In the genomic region with DNA sequence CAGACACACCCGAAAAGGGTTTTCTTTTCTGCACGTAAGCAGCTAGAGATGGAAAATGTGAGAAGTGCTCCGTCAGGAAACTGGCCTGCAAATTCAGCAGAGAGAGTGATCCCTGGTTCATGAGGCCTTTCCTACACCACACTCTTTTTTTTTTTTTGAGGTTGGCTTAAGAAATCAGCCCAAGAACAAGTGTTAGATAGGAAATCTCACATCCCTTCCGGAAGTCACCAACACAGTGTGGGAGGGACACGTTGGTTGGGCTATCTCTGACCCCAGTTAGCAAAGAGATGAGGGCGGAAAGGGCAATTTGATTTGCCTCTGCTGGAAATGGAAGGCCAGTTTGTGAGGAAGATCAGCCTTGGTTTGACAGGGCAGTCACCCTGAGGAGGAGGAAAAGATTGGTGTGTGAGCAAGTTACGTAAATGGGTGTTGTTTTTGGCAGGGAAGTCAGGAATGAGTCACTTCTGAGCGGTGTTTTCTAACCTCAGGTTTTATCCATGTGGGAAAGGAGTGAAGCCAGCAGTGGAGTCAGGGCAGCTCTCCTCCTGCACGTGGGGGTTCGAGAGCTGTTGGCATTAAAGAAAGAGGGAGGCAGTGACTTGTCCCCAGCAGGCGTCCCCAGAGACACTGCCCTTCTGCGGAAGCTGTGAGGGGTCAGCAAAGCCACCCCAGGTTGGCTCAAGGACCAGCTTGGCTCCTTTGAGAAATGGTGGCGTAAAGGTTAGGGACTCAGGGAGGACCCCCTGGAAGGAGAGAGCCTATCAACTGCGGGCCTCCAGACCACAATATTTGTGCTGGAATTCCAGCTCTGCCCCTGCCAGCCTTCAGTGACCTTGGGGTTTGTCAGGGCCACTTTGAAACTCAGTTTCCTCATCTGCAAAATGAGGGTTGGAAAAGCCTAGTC, we compare ENCODE assay signal across 9 cellular contexts.
DNase-seq lines count a peak whose midpoint lies in the region; ATAC-seq, FAIRE-seq and TF ChIP-seq lines count a peak whose summit lies in the region.
"Had no signal": no experiment of that assay in that cellular context is flagged by ENCODE, and none has a peak within 500 bp of the region (broad histone marks: within the 10 kb centered on the region; RNA-seq: fewer than 3 reads in every experiment).

No MANE protein-coding gene starts in this region.

- TF ChIP-seq EP300 in HepG2 (IDR thresholded peaks at IDR 0.05; ENCODE audit: low read depth in 2 of 2, low read length in 2 of 2) (no peak), HepG2 (CRISPR knock-in tag; IDR thresholded peaks at IDR 0.05; ENCODE audit: borderline replicate concordance) (no peak)

- H3K4me3 ChIP-seq in HepG2 (replicated peaks in 1 of 3; ENCODE audit: insufficient read depth in 1 of 3, low read depth in 2 of 3, low read length in 3 of 3): no peak overlapping the region

- no peak for ATAC-seq in HepG2

- H3K4me2 ChIP-seq in HepG2 (ENCODE audit: low read depth, low read length): no peak overlapping the region
- H3K4me2 ChIP-seq: KMS-11 had no signal

- no TSS peak for BruUV-seq in HepG2 (replicated peaks; lab: Mats Ljungman, UMichigan)

- TF ChIP-seq CTCF in HepG2 (CRISPR knock-in tag; IDR thresholded peaks at IDR 0.05): no peak

- no peaks in the 10 kb centered on the region for H3K9me3 ChIP-seq in HepG2 (ENCODE audit: low read length)

- no peak for TF ChIP-seq POLR2A in HepG2 (IDR thresholded peaks at IDR 0.05; ENCODE audit: insufficient read depth in 1 of 2, low read depth in 2 of 2, low read length in 2 of 2)

- H3K27ac ChIP-seq in HepG2 (ENCODE audit: extremely low read length, insufficient read depth, low read length): no peak overlapping the region
- H3K27ac ChIP-seq in temporal lobe (ENCODE audit: low read depth, low read length): peak overlapping the region; percentile 86
- H3K27ac ChIP-seq: KMS-11 had no signal

- DNase-seq in EH (ENCODE audit: low read depth) (peak; percentile 97), OCI-M2 (lab: John Stamatoyannopoulos, UW; ENCODE audit: unreplicated experiment) (peak; percentile 7), brain pericyte (ENCODE audit: low read depth, low spot score) (peak; percentile 96), HepG2 (ENCODE audit: low spot score) (peak; percentile 45), NCI-H1417 treated with DMSO at 0.1 percent for 48 hours (lab: John Stamatoyannopoulos, UW) (no peak), NCI-H1092 treated with DMSO at 0.1 percent for 48 hours (lab: John Stamatoyannopoulos, UW) (no peak)
- DNase-seq in stimulated activated CD4-positive, alpha-beta T cell treated with anti-CD3 and anti-CD28 coated beads, Interleukin-2, amount 100 ng/mL, for 24 hours: no peak

- H3K9ac ChIP-seq in HepG2 (ENCODE audit: insufficient read depth, low read depth, low read length): no peak overlapping the region
- H3K9ac ChIP-seq: KMS-11 had no signal

- no peak for TF ChIP-seq RAD21 in HepG2 (CRISPR knock-in tag; IDR thresholded peaks at IDR 0.05)

- WGBS in HepG2 (ENCODE audit: low lambda C conversion rate): 75% methylated on average over 14 of the region's 14 CpGs

- in situ Hi-C loops in HepG2 (cut with HindIII; ENCODE audit: extremely low pct_ligation_motif_present, low pct_unique_long_range_greater_than_20kb): no loop called here

- CTCF ChIA-PET in HepG2 (lab: Yijun Ruan, JAX; ENCODE audit: low intra/inter-chr PET ratio, low total read pairs): no interaction called here

- peaks cover 52% of the 10 kb centered on the region for H3K4me1 ChIP-seq in HepG2 (ENCODE audit: insufficient read depth, low read length)

- no peak overlapping the region for H2AFZ ChIP-seq in HepG2 (ENCODE audit: low read length)

- intact Hi-C loops in HepG2 (cut with micrococcal nuclease; ENCODE audit: unreplicated experiment): loop anchor here (10.0 kb wide), 1 partner anchor 1567 kb away; the partner anchor contains the start of gene CRBN

- POLR2A ChIA-PET in HepG2 (lab: Yijun Ruan, JAX): interaction anchor here (0.7 kb wide), 1 partner anchor 11 kb away, joined by 3 read pairs; no protein-coding TSS in a partner anchor

- no peaks in the 10 kb centered on the region for H4K20me1 ChIP-seq in HepG2 (ENCODE audit: insufficient read depth, low read length)

- H3K36me3 ChIP-seq in HepG2 (replicated peaks in 1 of 2; ENCODE audit: control insufficient read depth in 1 of 2, insufficient read depth in 2 of 2, low read length in 2 of 2): peaks cover 0 to under 1% of the 10 kb centered on the region in 2 experiments; a peak in 2 of 5 replicates

- H3K79me2 ChIP-seq in HepG2 (ENCODE audit: insufficient read depth, low read length): no peaks in the 10 kb centered on the region

- no peaks in the 10 kb centered on the region for H3K27me3 ChIP-seq in HepG2 (ENCODE audit: control insufficient read depth in 1 of 2, insufficient read depth in 2 of 2, low read length in 2 of 2)

- peak; percentile 8 for FAIRE-seq in HepG2 (lab: Jason Lieb, UNC)

TF ChIP-seq in HepG2, 621 proteins besides CTCF, POLR2A, EP300 and RAD21 (continues in another document):
- TF ChIP-seq ZNF674 (CRISPR knock-in tag; IDR thresholded peaks at IDR 0.05; ENCODE audit: low read depth) (no peak), ZFAT (CRISPR knock-in tag; conservative IDR thresholded peaks at IDR 0.05) (no peak), ZNF557 (CRISPR knock-in tag; IDR thresholded peaks at IDR 0.05) (no peak), GATAD2A (CRISPR knock-in tag; IDR thresholded peaks at IDR 0.05) (peak; percentile 21; the same call in 1 of the 2 replicates), ARHGAP35 (CRISPR knock-in tag; IDR thresholded peaks at IDR 0.05; ENCODE audit: borderline replicate concordance) (no peak), ZNF687 (CRISPR knock-in tag; IDR thresholded peaks at IDR 0.05) (peak; percentile 55), PATZ1 (CRISPR knock-in tag; IDR thresholded peaks at IDR 0.05) (no peak), ZNF260 (CRISPR knock-in tag; IDR thresholded peaks at IDR 0.05; ENCODE audit: borderline replicate concordance, low read depth) (no peak), BCL6 (CRISPR knock-in tag; IDR thresholded peaks at IDR 0.05) (no peak), ELF3 (CRISPR knock-in tag; IDR thresholded peaks at IDR 0.05) (peak; percentile 44; the same call in 1 of the 2 replicates), FOXJ3 (CRISPR knock-in tag; IDR thresholded peaks at IDR 0.05; ENCODE audit: borderline replicate concordance) (no peak), HMG20A (CRISPR knock-in tag; IDR thresholded peaks at IDR 0.05; ENCODE audit: borderline replicate concordance) (peak; percentile 15; the same call in 1 of the 2 replicates), FOSL2 (CRISPR knock-in tag; IDR thresholded peaks at IDR 0.05) (peak; percentile 91), ZSCAN21 (CRISPR knock-in tag; IDR thresholded peaks at IDR 0.05; ENCODE audit: borderline replicate concordance) (no peak), ZBTB38 (CRISPR knock-in tag; IDR thresholded peaks at IDR 0.05) (peak; percentile 42; the same call in 1 of the 2 replicates), ZNF749 (CRISPR knock-in tag; IDR thresholded peaks at IDR 0.05; ENCODE audit: borderline replicate concordance) (no peak), ZNF382 (CRISPR knock-in tag; IDR thresholded peaks at IDR 0.05; ENCODE audit: borderline replicate concordance) (no peak), ZNF605 (CRISPR knock-in tag; IDR thresholded peaks at IDR 0.05) (peak; percentile 38), FOXA1 (IDR thresholded peaks at IDR 0.05) (no peak), FOXA1 (CRISPR knock-in tag; IDR thresholded peaks at IDR 0.05) (0 out of 2 replicates have a peak, but pooled peaks have one; percentile 11), ZNF652 (CRISPR knock-in tag; IDR thresholded peaks at IDR 0.05; ENCODE audit: borderline replicate concordance, low read depth) (no peak)

Comparison
In these comparisons a context has a peak if more than half of its experiments do, and no peak if none do; other contexts are left out.
1. DNase-seq: peak in EH (single experiment), OCI-M2 (single experiment), brain pericyte (single experiment) and HepG2 (single experiment); none in NCI-H1417 treated with DMSO at 0.1 percent for 48 hours (single experiment), NCI-H1092 treated with DMSO at 0.1 percent for 48 hours (single experiment) and stimulated activated CD4-positive, alpha-beta T cell treated with anti-CD3 and anti-CD28 coated beads, Interleukin-2, amount 100 ng/mL, for 24 hours (0 of 2).